In the genomic region with DNA sequence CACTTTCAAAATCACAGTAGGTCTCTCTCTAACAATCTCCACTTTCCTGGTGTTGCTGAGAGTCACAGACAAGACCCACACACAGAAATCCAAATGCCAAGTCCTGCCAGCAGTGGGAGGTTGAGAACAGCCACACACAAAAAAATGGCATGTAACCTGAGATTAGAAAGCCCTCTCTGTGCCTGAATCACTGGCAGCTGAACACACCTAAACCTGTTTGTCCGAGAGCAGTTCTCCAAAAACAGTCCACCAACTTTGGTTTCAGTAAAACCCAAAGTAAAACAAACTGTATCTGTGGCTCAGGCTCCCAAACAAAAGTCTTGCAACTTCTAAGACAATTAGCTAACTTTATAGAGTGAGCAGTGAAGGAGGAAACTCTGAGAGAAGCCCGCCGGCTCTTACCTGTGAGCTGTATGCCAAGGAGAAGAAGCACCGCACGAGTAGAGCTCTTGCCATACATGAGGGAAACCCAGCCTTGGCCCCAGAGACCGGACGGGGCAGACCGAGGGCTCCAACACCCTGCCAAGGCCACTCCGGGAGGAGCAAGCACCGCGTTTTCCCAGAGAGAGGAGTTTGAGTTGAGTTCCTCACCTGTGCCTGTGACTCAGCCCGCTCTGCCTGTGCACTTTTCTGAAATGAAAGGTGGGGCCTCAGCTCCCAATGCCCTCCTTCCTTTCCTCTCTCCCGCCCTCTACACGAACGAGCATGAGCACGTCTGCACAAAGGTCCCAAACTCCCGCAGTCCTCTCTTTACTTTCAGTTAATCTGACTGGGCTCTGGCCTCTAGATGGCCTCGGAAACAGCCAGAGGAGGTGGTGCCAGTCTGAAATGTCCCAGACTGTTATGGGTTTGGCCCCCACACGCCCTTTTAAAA, we compare ENCODE assay signal across 8 cellular contexts. TPM values are rescaled to one million over a fixed set of nuclear protein-coding genes. Genes with fewer than 3 reads are reported as not detected.
DNase-seq lines count a peak whose midpoint lies in the region; ATAC-seq lines count a peak whose summit lies in the region.

A gene (minus strand): TSS at position 604 of the 874 bp plus-strand sequence. CDS start 144 bp downstream, at position 460.

- DNase-seq in COLO668 (lab: John Stamatoyannopoulos, UW; ENCODE audit: unreplicated experiment) = peak; percentile 46
- DNase-seq in NCI-H1105 treated with DMSO at 0.1 percent for 48 hours (lab: John Stamatoyannopoulos, UW) = peak; percentile 53
- DNase-seq in activated naive CD8-positive, alpha-beta T cell treated with anti-CD3 and anti-CD28 coated beads, Interleukin-2, amount 50 U/mL, for 24 hours = peak; percentile 49
- peak; percentile 85 for DNase-seq in islet precursor cell
- no peak for DNase-seq in stimulated activated effector memory CD8-positive, alpha-beta T cell treated with anti-CD3 and anti-CD28 coated beads, Interleukin-12 subunit alpha, Interleukin-12 subunit beta, amount 100 ng/mL, for 72 hours (ENCODE audit: low spot score in 2 of 2)
- no peak for DNase-seq in occipital lobe (lab: John Stamatoyannopoulos, UW)

- H3K27me3 Mint-ChIP-seq in activated naive CD8-positive, alpha-beta T cell treated with anti-CD3 and anti-CD28 coated beads, Interleukin-2, amount 50 U/mL, for 24 hours = peaks cover 4% of the 10 kb centered on the region

- H3K4me1 Mint-ChIP-seq in activated naive CD8-positive, alpha-beta T cell treated with anti-CD3 and anti-CD28 coated beads, Interleukin-2, amount 50 U/mL, for 24 hours = peaks cover 53% of the 10 kb centered on the region
- H3K4me1 Mint-ChIP-seq in stimulated activated effector memory CD8-positive, alpha-beta T cell treated with anti-CD3 and anti-CD28 coated beads, Interleukin-12 subunit alpha, Interleukin-12 subunit beta, amount 100 ng/mL, for 72 hours = peaks cover 38% of the 10 kb centered on the region

- peak within 1 kb of the TSS; percentile 83 for H3K4me3 Mint-ChIP-seq in activated naive CD8-positive, alpha-beta T cell treated with anti-CD3 and anti-CD28 coated beads, Interleukin-2, amount 50 U/mL, for 24 hours
- H3K4me3 Mint-ChIP-seq in stimulated activated effector memory CD8-positive, alpha-beta T cell treated with anti-CD3 and anti-CD28 coated beads, Interleukin-12 subunit alpha, Interleukin-12 subunit beta, amount 100 ng/mL, for 72 hours = peak within 1 kb of the TSS; percentile 73

- peak within 1 kb of the TSS; percentile 80 for H3K27ac Mint-ChIP-seq in activated naive CD8-positive, alpha-beta T cell treated with anti-CD3 and anti-CD28 coated beads, Interleukin-2, amount 50 U/mL, for 24 hours
- peak within 1 kb of the TSS; percentile 81 for H3K27ac Mint-ChIP-seq in stimulated activated effector memory CD8-positive, alpha-beta T cell treated with anti-CD3 and anti-CD28 coated beads, Interleukin-12 subunit alpha, Interleukin-12 subunit beta, amount 100 ng/mL, for 72 hours

- peaks cover 4% of the 10 kb centered on the region for H3K9me3 Mint-ChIP-seq in activated naive CD8-positive, alpha-beta T cell treated with anti-CD3 and anti-CD28 coated beads, Interleukin-2, amount 50 U/mL, for 24 hours
- H3K9me3 Mint-ChIP-seq in stimulated activated effector memory CD8-positive, alpha-beta T cell treated with anti-CD3 and anti-CD28 coated beads, Interleukin-12 subunit alpha, Interleukin-12 subunit beta, amount 100 ng/mL, for 72 hours = no peaks in the 10 kb centered on the region

- ATAC-seq in activated naive CD8-positive, alpha-beta T cell treated with anti-CD3 and anti-CD28 coated beads, Interleukin-2, amount 50 U/mL, for 24 hours = peak; percentile 82
- peak; percentile 46 for ATAC-seq in stimulated activated effector memory CD8-positive, alpha-beta T cell treated with anti-CD3 and anti-CD28 coated beads, Interleukin-12 subunit alpha, Interleukin-12 subunit beta, amount 100 ng/mL, for 72 hours
- ATAC-seq in HG03095 (IDR thresholded peaks at IDR 0.05; ENCODE audit: unreplicated experiment) (no peak), GM21528 (IDR thresholded peaks at IDR 0.05; ENCODE audit: low FRiP score, unreplicated experiment) (no peak)

- peaks cover 37% of the 10 kb centered on the region for H3K36me3 Mint-ChIP-seq in activated naive CD8-positive, alpha-beta T cell treated with anti-CD3 and anti-CD28 coated beads, Interleukin-2, amount 50 U/mL, for 24 hours (ENCODE audit: low read depth)
- H3K36me3 Mint-ChIP-seq in stimulated activated effector memory CD8-positive, alpha-beta T cell treated with anti-CD3 and anti-CD28 coated beads, Interleukin-12 subunit alpha, Interleukin-12 subunit beta, amount 100 ng/mL, for 72 hours = peaks cover 6% of the 10 kb centered on the region

RNA-seq across cellular contexts. Expression of the gene that starts here (rescaled TPM):
- total RNA-seq in occipital lobe = 1.4 TPM

Comparison
In these comparisons a context has a peak if more than half of its experiments do, and no peak if none do; other contexts are left out.
1. DNase-seq: peak in COLO668 (single experiment), NCI-H1105 treated with DMSO at 0.1 percent for 48 hours (single experiment), activated naive CD8-positive, alpha-beta T cell treated with anti-CD3 and anti-CD28 coated beads, Interleukin-2, amount 50 U/mL, for 24 hours (single experiment) and islet precursor cell (single experiment); none in stimulated activated effector memory CD8-positive, alpha-beta T cell treated with anti-CD3 and anti-CD28 coated beads, Interleukin-12 subunit alpha, Interleukin-12 subunit beta, amount 100 ng/mL, for 72 hours (0 of 2) and occipital lobe (single experiment).
2. ATAC-seq: peak in activated naive CD8-positive, alpha-beta T cell treated with anti-CD3 and anti-CD28 coated beads, Interleukin-2, amount 50 U/mL, for 24 hours (single experiment) and stimulated activated effector memory CD8-positive, alpha-beta T cell treated with anti-CD3 and anti-CD28 coated beads, Interleukin-12 subunit alpha, Interleukin-12 subunit beta, amount 100 ng/mL, for 72 hours (single experiment); none in HG03095 (single experiment) and GM21528 (single experiment).